Comparison of ENCODE assay signal across 10 cellular contexts in the genomic region with DNA sequence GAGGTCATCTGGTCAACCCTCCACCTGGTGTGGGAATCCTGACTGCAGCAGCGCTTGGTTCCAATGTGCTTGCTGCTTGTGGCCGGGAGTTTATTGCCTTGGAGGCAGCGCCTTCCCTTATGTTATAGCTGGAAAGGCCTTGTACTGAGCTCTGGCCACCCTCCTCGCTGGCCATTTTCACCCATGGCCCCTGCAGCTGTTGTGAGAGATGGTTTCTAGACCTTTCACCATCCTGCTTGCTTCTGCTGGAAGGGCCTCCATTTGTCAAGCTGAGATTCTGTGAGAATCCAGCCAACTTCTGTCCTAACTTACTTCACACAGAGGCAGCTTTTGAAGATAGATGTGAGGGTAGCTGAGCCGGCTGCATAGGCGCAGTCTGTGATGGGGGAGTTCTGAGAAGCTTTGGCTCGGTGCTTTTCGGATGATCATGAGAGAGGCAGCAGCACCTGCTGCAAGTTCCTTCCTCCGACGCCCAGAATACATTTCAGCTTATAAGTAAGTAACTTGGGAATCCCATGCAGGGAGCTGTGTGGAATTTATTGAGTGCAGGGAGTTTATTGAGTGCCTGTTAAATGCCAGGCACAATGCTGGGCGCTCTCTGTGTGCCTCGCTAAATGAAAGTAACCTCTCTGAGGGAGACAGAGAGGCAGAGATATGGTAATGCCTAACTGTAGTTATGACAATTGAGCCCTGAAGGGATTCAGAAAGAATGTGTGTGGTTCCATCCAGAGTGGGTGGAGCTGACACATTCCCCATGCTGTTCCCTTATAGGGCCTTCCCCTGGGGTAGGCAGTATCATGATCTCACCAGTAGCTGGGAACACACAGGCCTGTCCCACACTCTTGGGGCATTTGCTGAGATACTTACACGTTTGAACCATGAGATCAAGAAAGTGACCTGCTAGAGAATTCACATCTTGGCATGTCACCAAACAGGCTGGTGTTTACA. TPM values are rescaled to one million over a fixed set of nuclear protein-coding genes. Genes with fewer than 3 reads are reported as not detected.
DNase-seq lines count a peak whose midpoint lies in the region; ATAC-seq, FAIRE-seq and TF ChIP-seq lines count a peak whose summit lies in the region.
"Had no signal": no experiment of that assay in that cellular context is flagged by ENCODE, and none has a peak within 500 bp of the region (broad histone marks: within the 10 kb centered on the region; RNA-seq: fewer than 3 reads in every experiment).

No MANE protein-coding gene starts in this region.

- H3K4me3 ChIP-seq in cardiac fibroblast (replicated peaks in 1 of 2; ENCODE audit: low read depth in 2 of 2, low read length in 2 of 2) (no peak overlapping the region), vagina (no peak overlapping the region), kidney (ENCODE audit: low read length in 2 of 2) (no peak overlapping the region)

- H3K27ac ChIP-seq in vagina = peak overlapping the region; percentile 20
- no peak overlapping the region for H3K27ac ChIP-seq in kidney (ENCODE audit: low read depth in 2 of 2, low read length in 2 of 2)
- H3K27ac ChIP-seq: 22Rv1 had no signal

- DNase-seq in DMS 273 (lab: John Stamatoyannopoulos, UW; ENCODE audit: unreplicated experiment) (peak; percentile 54), DMS 273 treated with DMSO at 0.1 percent for 48 hours (lab: John Stamatoyannopoulos, UW) (no peak), cardiac fibroblast (ENCODE audit: low read depth in 2 of 2) (peak; percentile 65 to 86), left colon (no peak), vagina (ENCODE audit: extremely low spot score in 2 of 2) (no peak), kidney (no peak)
- no peak for DNase-seq in NK-92 treated with Interleukin-12 subunit alpha and Interleukin-12 subunit beta, amount 100 ng/mL, for 24 hours (lab: John Stamatoyannopoulos, UW)
- DNase-seq: NCI-H526 treated with DMSO at 0.1 percent for 48 hours had no signal

- FAIRE-seq in kidney (lab: Jason Lieb, UNC) = no peak

- TF ChIP-seq POLR2A in vagina (IDR thresholded peaks at IDR 0.05) = no peak

- ATAC-seq in left colon = peak; percentile 21
- no peak for ATAC-seq in GM21619 (IDR thresholded peaks at IDR 0.05; ENCODE audit: unreplicated experiment)

- H3K4me1 ChIP-seq in vagina (peaks cover 56% of the 10 kb centered on the region), kidney (ENCODE audit: control insufficient read depth in 1 of 2, insufficient read depth in 1 of 2, low read depth in 1 of 2, low read length in 2 of 2) (peaks cover 21% of the 10 kb centered on the region in 2 donors)

- intact Hi-C loops in left colon (cut with DNase I, micrococcal nuclease) (no loop called here), vagina (cut with DNase I) (no loop called here), kidney (cut with DNase I) (no loop called here)

- H3K27me3 ChIP-seq in vagina = no peaks in the 10 kb centered on the region

- H3K36me3 ChIP-seq in vagina (no peaks in the 10 kb centered on the region), kidney (ENCODE audit: control insufficient read depth in 1 of 2, insufficient read depth in 2 of 2, low read length in 2 of 2) (no peaks in the 10 kb centered on the region)

- TF ChIP-seq CTCF in cardiac fibroblast (IDR thresholded peaks at IDR 0.05; ENCODE audit: low read depth, low read length) (no peak), vagina (IDR thresholded peaks at IDR 0.05) (no peak), kidney (IDR thresholded peaks at IDR 0.05; ENCODE audit: borderline replicate concordance, extremely low read depth, insufficient read depth) (no peak)

- H3K9me3 ChIP-seq in vagina (no peaks in the 10 kb centered on the region), kidney (ENCODE audit: control insufficient read depth in 1 of 2, low read length in 2 of 2) (no peaks in the 10 kb centered on the region)

- H3K9ac ChIP-seq in kidney (ENCODE audit: low read length in 2 of 2) = no peak overlapping the region

RNA-seq across cellular contexts. Expression of gene CTIF, which starts 8.9 kb away (rescaled TPM):
- 10 to 100 TPM; 14.8 to 18.5 TPM for total RNA-seq in left colon
- 35.1 TPM for total RNA-seq in vagina
- total RNA-seq in kidney = 37.3 TPM
- 41.9 TPM for polyA plus RNA-seq in kidney (ENCODE audit: insufficient read depth, low read depth, low replicate concordance)

Comparison
In these comparisons a context has a peak if more than half of its experiments do, and no peak if none do; other contexts are left out.
1. DNase-seq: peak in DMS 273 (single experiment) and cardiac fibroblast (2 of 2); none in DMS 273 treated with DMSO at 0.1 percent for 48 hours (single experiment), left colon (0 of 2), vagina (0 of 2), kidney (single experiment) and NK-92 treated with Interleukin-12 subunit alpha and Interleukin-12 subunit beta, amount 100 ng/mL, for 24 hours (single experiment).